Comparison of ENCODE assay signal across 8 cellular contexts in genomic region chr4:158722291-158722916, GRCh38. TPM values are rescaled to one million over a fixed set of nuclear protein-coding genes. Genes with fewer than 3 reads are reported as not detected.
DNase-seq lines count a peak whose midpoint lies in the region; ATAC-seq, FAIRE-seq and TF ChIP-seq lines count a peak whose summit lies in the region.

No MANE protein-coding gene starts in this region.

- peaks cover 41% of the 10 kb centered on the region for H3K36me3 Mint-ChIP-seq in T-helper 2 cell treated with Interferon-gamma antibody and Interleukin-4, amounts not matched to agents 5 μg/mL and 100 μg/mL, for 36 hours (ENCODE audit: low read depth)

- intact Hi-C loops in endothelial cell of umbilical vein (cut with micrococcal nuclease): loop anchor here (2.0 to 5.0 kb wide), 4 partner anchors 46 to 470 kb away; partner anchors contain the start of gene FNIP2

- peaks cover 8% of the 10 kb centered on the region for H3K4me1 ChIP-seq in endothelial cell of umbilical vein (ENCODE audit: control insufficient read depth, extremely low read depth, insufficient read depth, low read length)
- peaks cover 13% of the 10 kb centered on the region for H3K4me1 ChIP-seq in mononuclear cell (ENCODE audit: insufficient read depth, low read length)
- H3K4me1 ChIP-seq in upper lobe of left lung: peaks cover 8 to 18% (median 11%) of the 10 kb centered on the region in 4 donors

- TF ChIP-seq EP300 in upper lobe of left lung (IDR thresholded peaks at IDR 0.05): no peak

- H3K36me3 ChIP-seq in endothelial cell of umbilical vein (ENCODE audit: control insufficient read depth in 2 of 2, extremely low read depth in 1 of 2, insufficient read depth in 2 of 2, low read length in 2 of 2) (peaks cover 4 to 24% of the 10 kb centered on the region in 2 experiments), upper lobe of left lung (peaks cover 0 to 32% (median 14%) of the 10 kb centered on the region in 4 donors)

- H3K9me1 ChIP-seq in endothelial cell of umbilical vein (replicated peaks; ENCODE audit: control insufficient read depth, extremely low read depth, insufficient read depth, low read length): no peaks in the 10 kb centered on the region

- peaks cover 42% of the 10 kb centered on the region for H3K4me1 Mint-ChIP-seq in T-helper 2 cell treated with Interferon-gamma antibody and Interleukin-4, amounts not matched to agents 5 μg/mL and 100 μg/mL, for 36 hours (ENCODE audit: low read depth)

- dilution Hi-C loops in endothelial cell of umbilical vein (cut with MboI; ENCODE audit: extremely low pct_ligation_motif_present, low sequenced_read_pairs): no loop called here

- H3K9me3 ChIP-seq in AG04450 (ENCODE audit: control insufficient read depth, insufficient read depth, low read length) (no peaks in the 10 kb centered on the region), endothelial cell of umbilical vein (replicated peaks; ENCODE audit: control insufficient read depth, insufficient read depth, low read length) (no peaks in the 10 kb centered on the region), mononuclear cell (ENCODE audit: low read depth, low read length) (no peaks in the 10 kb centered on the region), upper lobe of left lung (no peaks in the 10 kb centered on the region)

- no peaks in the 10 kb centered on the region for H3K27me3 ChIP-seq in AG04450 (ENCODE audit: control insufficient read depth, insufficient read depth, low read length)
- no peaks in the 10 kb centered on the region for H3K27me3 ChIP-seq in endothelial cell of umbilical vein (ENCODE audit: control insufficient read depth in 2 of 2, insufficient read depth in 2 of 2, low read length in 2 of 2)
- H3K27me3 ChIP-seq in mononuclear cell (ENCODE audit: insufficient read depth, low read length): peaks cover 10% of the 10 kb centered on the region
- no peaks in the 10 kb centered on the region for H3K27me3 ChIP-seq in upper lobe of left lung

- TF ChIP-seq POLR2A in endothelial cell of umbilical vein (IDR thresholded peaks at IDR 0.05; ENCODE audit: low read depth, low read length): no peak
- no peak for TF ChIP-seq POLR2A in upper lobe of left lung (IDR thresholded peaks at IDR 0.05)

- H3K4me3 ChIP-seq in AG04450 (ENCODE audit: low read depth, low read length) (peak overlapping the region; percentile 89), endothelial cell of umbilical vein (replicated peaks in 1 of 3; ENCODE audit: insufficient read depth in 1 of 3, low read depth in 1 of 3, low read length in 3 of 3) (peak overlapping the region; percentile 67 to 87 (median 76)), mononuclear cell (ENCODE audit: low read length) (peak overlapping the region; percentile 96), upper lobe of left lung (peak overlapping the region; percentile 71 to 97 (median 82))

- H3K4me2 ChIP-seq in endothelial cell of umbilical vein (ENCODE audit: insufficient read depth, low read length): peak overlapping the region; percentile 89

- peak overlapping the region; percentile 86 for H3K9ac ChIP-seq in endothelial cell of umbilical vein (replicated peaks; ENCODE audit: extremely low read depth, insufficient read depth, low read length)

- H3K27ac ChIP-seq in AG04450 (ENCODE audit: low read depth, low read length): peak overlapping the region; percentile 68
- peak overlapping the region; percentile 68 for H3K27ac ChIP-seq in endothelial cell of umbilical vein (ENCODE audit: insufficient read depth, low read depth, low read length)
- H3K27ac ChIP-seq in upper lobe of left lung: peak overlapping the region; percentile 90 to 96 (median 94)

- BruUV-seq in endothelial cell of umbilical vein (replicated peaks; lab: Mats Ljungman, UMichigan): no TSS peak

- no peaks in the 10 kb centered on the region for H3K9me3 Mint-ChIP-seq in T-helper 2 cell treated with Interferon-gamma antibody and Interleukin-4, amounts not matched to agents 5 μg/mL and 100 μg/mL, for 36 hours

- H3K79me2 ChIP-seq in endothelial cell of umbilical vein (ENCODE audit: control insufficient read depth, insufficient read depth, low read length): peaks cover 23% of the 10 kb centered on the region

- POLR2A ChIA-PET in AG04450 (lab: Yijun Ruan, JAX): interaction anchor here (0.7 kb wide), 1 partner anchor 57 kb away, joined by 4 read pairs; no protein-coding TSS in a partner anchor
- POLR2A ChIA-PET in endothelial cell of umbilical vein (lab: Charles Lee): no interaction called here

- CTCF ChIA-PET in AG04450 (lab: Charles Lee): no interaction called here
- CTCF ChIA-PET in endothelial cell of umbilical vein (lab: Charles Lee): no interaction called here

- whole genome bisulfite sequencing in upper lobe of left lung, 2 donors: 16 to 17% methylated on average over 15 to 16 of the region's 16 CpGs

- no peaks in the 10 kb centered on the region for H4K20me1 ChIP-seq in endothelial cell of umbilical vein (replicated peaks; ENCODE audit: control insufficient read depth, extremely low read depth, insufficient read depth, low read length)

- peak overlapping the region; percentile 84 for H2AFZ ChIP-seq in endothelial cell of umbilical vein (ENCODE audit: low read depth, low read length)

- TF ChIP-seq CTCF in AG04450 (IDR thresholded peaks at IDR 0.05; ENCODE audit: low read depth, low read length) (no peak), endothelial cell of umbilical vein (IDR thresholded peaks at IDR 0.05; ENCODE audit: extremely low read depth in 1 of 2, insufficient read depth in 1 of 2, low read depth in 1 of 2, low read length in 2 of 2) (no peak), upper lobe of left lung (IDR thresholded peaks at IDR 0.05) (no peak)

- peak; percentile 70 for FAIRE-seq in endothelial cell of umbilical vein (lab: Jason Lieb, UNC)

- no peak for DNase-seq in AG04450 (ENCODE audit: low read depth, low spot score)
- DNase-seq in T-helper 2 cell treated with Interferon-gamma antibody and Interleukin-4, amounts not matched to agents 5 μg/mL and 100 μg/mL, for 36 hours (ENCODE audit: low spot score): no peak
- peak; percentile 51 for DNase-seq in endothelial cell of umbilical vein (ENCODE audit: low read depth, low spot score)
- DNase-seq in upper lobe of left lung: no peak

- peak overlapping the region; percentile 99 for H3K4me3 Mint-ChIP-seq in T-helper 2 cell treated with Interferon-gamma antibody and Interleukin-4, amounts not matched to agents 5 μg/mL and 100 μg/mL, for 36 hours

- H3K27me3 Mint-ChIP-seq in T-helper 2 cell treated with Interferon-gamma antibody and Interleukin-4, amounts not matched to agents 5 μg/mL and 100 μg/mL, for 36 hours (ENCODE audit: low read depth): no peaks in the 10 kb centered on the region

- H3K27ac Mint-ChIP-seq in T-helper 2 cell treated with Interferon-gamma antibody and Interleukin-4, amounts not matched to agents 5 μg/mL and 100 μg/mL, for 36 hours: peak overlapping the region; percentile 100

- ATAC-seq in GM18502 (IDR thresholded peaks at IDR 0.05; ENCODE audit: poor library complexity, unreplicated experiment): peak; percentile 27
- peak; percentile 13 for ATAC-seq in HG03571 (IDR thresholded peaks at IDR 0.05; ENCODE audit: unreplicated experiment)
- ATAC-seq in upper lobe of left lung (ENCODE audit: low FRiP score in 2 of 2): peak in 1 of 2 donors; percentile 53
- ATAC-seq in GM21737 (IDR thresholded peaks at IDR 0.05; ENCODE audit: unreplicated experiment): no peak

RNA-seq across cellular contexts. Expression of gene PPID, which starts 0.8 kb away (rescaled TPM):
- 19.6 and 22.9 TPM in 2 replicates for polyA plus RNA-seq in AG04450 (2011; rRNA removed)
- 4.3 TPM in 2 replicates for polyA minus RNA-seq in AG04450 (2011; rRNA and poly(A)+ RNA removed)
- 24.7 and 25.7 TPM in 2 replicates for total RNA-seq in endothelial cell of umbilical vein
- polyA plus RNA-seq in endothelial cell of umbilical vein: 11.1 and 11.5 TPM in 2 replicates
- polyA plus RNA-seq in endothelial cell of umbilical vein (2011; cell fraction: cytosol; rRNA removed): 13.3 and 14.8 TPM in 2 replicates
- 10.1 and 14.7 TPM in 2 replicates for polyA plus RNA-seq in endothelial cell of umbilical vein (2011; cell fraction: nucleus; rRNA removed)
- 22.5 and 35.0 TPM in 2 replicates for polyA plus RNA-seq in endothelial cell of umbilical vein (2012)
- polyA minus RNA-seq in endothelial cell of umbilical vein: 2.6 and 5.0 TPM in 2 replicates
- polyA minus RNA-seq in endothelial cell of umbilical vein (2011; cell fraction: cytosol; rRNA and poly(A)+ RNA removed): 2.6 TPM
- 4.0 and 7.9 TPM in 2 replicates for polyA minus RNA-seq in endothelial cell of umbilical vein (2011; cell fraction: nucleus; rRNA and poly(A)+ RNA removed)
- 9.6 TPM for total RNA-seq in mononuclear cell
- total RNA-seq in upper lobe of left lung: 10 to 100 TPM in 5 of 6 donors, 1 to 10 TPM in 1; 5.0 to 33.5 (median 16.6) TPM

RNA-seq across cellular contexts. Expression of gene FNIP2, which starts 46.4 kb away (rescaled TPM):
- 8.4 and 9.8 TPM in 2 replicates for polyA plus RNA-seq in AG04450 (2011; rRNA removed)
- 22.5 and 22.8 TPM in 2 replicates for polyA minus RNA-seq in AG04450 (2011; rRNA and poly(A)+ RNA removed)
- total RNA-seq in endothelial cell of umbilical vein: 13.6 and 14.4 TPM in 2 replicates
- 2.6 and 4.5 TPM in 2 replicates for polyA plus RNA-seq in endothelial cell of umbilical vein
- polyA plus RNA-seq in endothelial cell of umbilical vein (2011; cell fraction: cytosol; rRNA removed): 3.5 and 4.2 TPM in 2 replicates
- polyA plus RNA-seq in endothelial cell of umbilical vein (2011; cell fraction: nucleus; rRNA removed): 7.5 and 8.0 TPM in 2 replicates
- 3.1 and 4.1 TPM in 2 replicates for polyA plus RNA-seq in endothelial cell of umbilical vein (2012)
- 15.5 and 16.7 TPM in 2 replicates for polyA minus RNA-seq in endothelial cell of umbilical vein
- polyA minus RNA-seq in endothelial cell of umbilical vein (2011; cell fraction: cytosol; rRNA and poly(A)+ RNA removed): 0.51 TPM
- polyA minus RNA-seq in endothelial cell of umbilical vein (2011; cell fraction: nucleus; rRNA and poly(A)+ RNA removed): 26.0 and 35.9 TPM in 2 replicates
- 30.9 TPM for total RNA-seq in mononuclear cell
- 100 to 1,000 TPM in 1 of 6 donors, 10 to 100 TPM in 5; 70.4 to 103 (median 83.2) TPM for total RNA-seq in upper lobe of left lung

RNA-seq across cellular contexts. Expression of gene ETFDH, which starts 50.3 kb away (rescaled TPM):
- 26.9 and 35.2 TPM in 2 replicates for polyA plus RNA-seq in AG04450 (2011; rRNA removed)
- 6.5 and 11.6 TPM in 2 replicates for polyA minus RNA-seq in AG04450 (2011; rRNA and poly(A)+ RNA removed)
- total RNA-seq in endothelial cell of umbilical vein: 21.8 and 22.3 TPM in 2 replicates
- polyA plus RNA-seq in endothelial cell of umbilical vein: 16.9 and 17.3 TPM in 2 replicates
- 13.4 and 16.0 TPM in 2 replicates for polyA plus RNA-seq in endothelial cell of umbilical vein (2011; cell fraction: cytosol; rRNA removed)
- polyA plus RNA-seq in endothelial cell of umbilical vein (2011; cell fraction: nucleus; rRNA removed): 32.3 and 40.9 TPM in 2 replicates
- polyA plus RNA-seq in endothelial cell of umbilical vein (2012): 16.2 and 18.0 TPM in 2 replicates
- polyA minus RNA-seq in endothelial cell of umbilical vein: 9.8 and 21.6 TPM in 2 replicates
- 9.0 TPM for polyA minus RNA-seq in endothelial cell of umbilical vein (2011; cell fraction: cytosol; rRNA and poly(A)+ RNA removed)
- 15.5 and 16.8 TPM in 2 replicates for polyA minus RNA-seq in endothelial cell of umbilical vein (2011; cell fraction: nucleus; rRNA and poly(A)+ RNA removed)
- 16.7 TPM for total RNA-seq in mononuclear cell
- 10 to 100 TPM; 12.2 to 44.2 (median 22.3) TPM for total RNA-seq in upper lobe of left lung

RNA-seq across cellular contexts. Expression of gene C4orf46, which starts 50.7 kb away (rescaled TPM):
- 13.8 and 15.7 TPM in 2 replicates for polyA plus RNA-seq in AG04450 (2011; rRNA removed)
- 2.8 and 6.0 TPM in 2 replicates for polyA minus RNA-seq in AG04450 (2011; rRNA and poly(A)+ RNA removed)
- total RNA-seq in endothelial cell of umbilical vein: 19.3 and 19.6 TPM in 2 replicates
- 7.5 and 9.4 TPM in 2 replicates for polyA plus RNA-seq in endothelial cell of umbilical vein
- 9.6 and 9.9 TPM in 2 replicates for polyA plus RNA-seq in endothelial cell of umbilical vein (2011; cell fraction: cytosol; rRNA removed)
- 7.0 and 9.6 TPM in 2 replicates for polyA plus RNA-seq in endothelial cell of umbilical vein (2011; cell fraction: nucleus; rRNA removed)
- 9.1 and 14.5 TPM in 2 replicates for polyA plus RNA-seq in endothelial cell of umbilical vein (2012)
- polyA minus RNA-seq in endothelial cell of umbilical vein: 11.3 and 15.8 TPM in 2 replicates
- polyA minus RNA-seq in endothelial cell of umbilical vein (2011; cell fraction: cytosol; rRNA and poly(A)+ RNA removed): 3.0 TPM
- 6.6 and 13.1 TPM in 2 replicates for polyA minus RNA-seq in endothelial cell of umbilical vein (2011; cell fraction: nucleus; rRNA and poly(A)+ RNA removed)
- 14.9 TPM for total RNA-seq in mononuclear cell
- 1 to 10 TPM in 5 of 6 donors, not detected in 1; 1.8 to 3.2 (median 3.0) TPM for total RNA-seq in upper lobe of left lung
